ENCODE assay signal across 8 cellular contexts in the genomic region with DNA sequence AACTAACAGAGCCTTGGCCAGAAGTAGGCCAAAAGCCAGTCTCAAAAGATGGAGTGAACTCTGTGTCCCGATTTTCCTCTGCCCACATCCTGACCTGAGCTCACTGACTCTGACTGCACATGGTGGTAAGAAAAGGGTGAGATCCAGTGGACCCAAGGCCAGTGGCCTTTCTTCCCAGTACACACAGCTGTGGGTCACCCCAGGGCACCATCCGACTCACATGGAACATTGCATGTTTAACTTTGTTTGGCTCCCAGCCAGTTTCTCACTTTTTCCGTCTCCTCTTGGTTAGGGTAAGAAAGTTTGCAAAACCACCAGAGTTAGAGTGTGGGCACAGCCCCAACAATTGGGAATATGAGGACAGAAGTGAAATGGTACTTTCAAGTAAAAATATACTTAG.
DNase-seq lines count a peak whose midpoint lies in the region; ATAC-seq and TF ChIP-seq lines count a peak whose summit lies in the region.

No MANE protein-coding gene starts in this region.

- H3K27me3 ChIP-seq in adrenal gland (no peaks in the 10 kb centered on the region), heart right ventricle (no peaks in the 10 kb centered on the region), PC-9 (ENCODE audit: insufficient read depth, low read depth) (no peaks in the 10 kb centered on the region)

- H3K4me1 ChIP-seq in adrenal gland (replicated peaks in 1 of 2) (peaks cover 49 to 79% of the 10 kb centered on the region in 2 donors), heart right ventricle (peaks cover 33 to 100% (median 94%) of the 10 kb centered on the region in 9 donors), PC-9 (replicated peaks; ENCODE audit: insufficient read depth) (no peaks in the 10 kb centered on the region)

- no peaks in the 10 kb centered on the region for H4K20me1 ChIP-seq in PC-9 (ENCODE audit: insufficient read depth)

- intact Hi-C loops in adrenal gland (cut with DNase I), result no loop called here
- intact Hi-C loops in heart right ventricle (cut with DNase I), result loop anchor here in 2 of 10 donors (10.0 kb wide), 2 partner anchors 52 to 122 kb away; no protein-coding TSS in a partner anchor
- intact Hi-C loops in PC-9 (cut with micrococcal nuclease; ENCODE audit: unreplicated experiment), result no loop called here

- H3F3A ChIP-seq in PC-9 (ENCODE audit: insufficient read depth, low read depth), result no peaks in the 10 kb centered on the region

- no peaks in the 10 kb centered on the region for H3K9me3 Mint-ChIP-seq in HFFc6

- in situ Hi-C loops in G401 (cut with HindIII; ENCODE audit: low sequenced_read_pairs), result no loop called here

- H3K36me3 Mint-ChIP-seq in HFFc6 (ENCODE audit: low read depth), result no peaks in the 10 kb centered on the region

- H3K36me3 ChIP-seq in adrenal gland (replicated peaks in 1 of 2), result no peaks in the 10 kb centered on the region
- H3K36me3 ChIP-seq in heart right ventricle, result no peaks in the 10 kb centered on the region
- no peaks in the 10 kb centered on the region for H3K36me3 ChIP-seq in PC-9 (ENCODE audit: low read depth)

- no peak overlapping the region for H3K27ac Mint-ChIP-seq in HFFc6

- peaks cover 1% of the 10 kb centered on the region for H3K27me3 Mint-ChIP-seq in HFFc6 (ENCODE audit: insufficient read depth)

- POLR2A ChIA-PET in PC-9 (lab: Charles Lee; ENCODE audit: unreplicated experiment), result interaction anchor here (0.7 kb wide), 1 partner anchor 15 kb away, joined by 7 read pairs; no protein-coding TSS in a partner anchor

- peaks cover 43% of the 10 kb centered on the region for H3K4me1 Mint-ChIP-seq in HFFc6 (ENCODE audit: low read depth)

- peak in 69 of 76 experiments; percentile 1 to 86 (median 51) for DNase-seq in HUDEP-2 (lab: John Stamatoyannopoulos, UW; ENCODE audit: unreplicated experiment in 76 of 76)
- peak; percentile 59 to 90 (median 87) for DNase-seq in adrenal gland
- DNase-seq in heart right ventricle, result peak; percentile 42 to 77
- peak; percentile 4 for DNase-seq in stimulated activated CD4-positive, alpha-beta T cell treated with anti-CD3 and anti-CD28 coated beads, Interleukin-2, amount 100 ng/mL, for 4 hours (ENCODE audit: low read depth)
- DNase-seq in PC-9, result no peak
- no peak for DNase-seq in NCI-H1694 treated with DMSO at 0.1 percent for 48 hours (lab: John Stamatoyannopoulos, UW)
- no peak for DNase-seq in HFFc6
- DNase-seq in G401 (ENCODE audit: low spot score), result no peak

- no peaks in the 10 kb centered on the region for H3K79me2 ChIP-seq in PC-9 (ENCODE audit: low read depth)

- H3K9me3 ChIP-seq in adrenal gland (replicated peaks in 1 of 3) (no peaks in the 10 kb centered on the region), heart right ventricle (no peaks in the 10 kb centered on the region), PC-9 (ENCODE audit: insufficient read depth, low read depth) (no peaks in the 10 kb centered on the region)

- WGBS in adrenal gland, 4 donors, result 12 to 28% (median 18%) methylated on average over 3 of the region's 3 CpGs
- 18 to 26% methylated on average over 3 of the region's 3 CpGs for WGBS in heart right ventricle, 2 donors

- TF ChIP-seq POLR2A in adrenal gland (IDR thresholded peaks at IDR 0.05), result no peak

- H3K4me2 ChIP-seq in PC-9, result no peak overlapping the region

- CTCF ChIA-PET in PC-9 (lab: Charles Lee), result no interaction called here

- H3K4me3 ChIP-seq in adrenal gland (no peak overlapping the region), heart right ventricle (no peak overlapping the region), PC-9 (no peak overlapping the region)

- ATAC-seq in heart right ventricle, result peak; percentile 41 to 86 (median 54)

- H3K4me3 Mint-ChIP-seq in HFFc6, result no peak overlapping the region

- peak overlapping the region in 3 of 5 donors; percentile 3 to 39 (median 6) for H3K27ac ChIP-seq in adrenal gland
- peak overlapping the region in 9 of 10 donors; percentile 24 to 78 (median 53) for H3K27ac ChIP-seq in heart right ventricle
- H3K27ac ChIP-seq in PC-9, result no peak overlapping the region

- no TSS peak for BruUV-seq in PC-9 (replicated peaks; lab: Mats Ljungman, UMichigan)

- TF ChIP-seq CTCF in adrenal gland (IDR thresholded peaks at IDR 0.05), result no peak
- TF ChIP-seq CTCF in heart right ventricle (IDR thresholded peaks at IDR 0.05), result no peak
- no peak for TF ChIP-seq CTCF in PC-9 (conservative IDR thresholded peaks at IDR 0.05)
- TF ChIP-seq CTCF in HFFc6 (IDR thresholded peaks at IDR 0.05), result no peak

- H2AFZ ChIP-seq in PC-9, result no peak overlapping the region

- H3K9me2 ChIP-seq in PC-9 (ENCODE audit: insufficient read depth), result no peaks in the 10 kb centered on the region

Comparison
In these comparisons a context has a peak if more than half of its experiments do, and no peak if none do; other contexts are left out.
1. DNase-seq: peak in HUDEP-2 (69 of 76), adrenal gland (7 of 7), heart right ventricle (2 of 2) and stimulated activated CD4-positive, alpha-beta T cell treated with anti-CD3 and anti-CD28 coated beads, Interleukin-2, amount 100 ng/mL, for 4 hours (single experiment); none in PC-9 (0 of 2), NCI-H1694 treated with DMSO at 0.1 percent for 48 hours (single experiment), HFFc6 (single experiment) and G401 (single experiment).